In genomic region chr5:94992325-94992724, GRCh38 we compare ENCODE assay signal across 21 cellular contexts.
DNase-seq lines count a peak whose midpoint lies in the region; ATAC-seq, FAIRE-seq and TF ChIP-seq lines count a peak whose summit lies in the region.
"Had no signal": no experiment of that assay in that cellular context is flagged by ENCODE, and none has a peak within 500 bp of the region (broad histone marks: within the 10 kb centered on the region; RNA-seq: fewer than 3 reads in every experiment).

No MANE protein-coding gene starts in this region.

- H3K4me3 ChIP-seq in right cardiac atrium (ENCODE audit: low read length) = no peak overlapping the region
- H3K4me3 ChIP-seq: GM23248, mucosa of descending colon, suprapubic skin had no signal

- DNase-seq in GM18507 (ENCODE audit: extremely low spot score, insufficient read length, low read depth) (peak; percentile 5), GM20000 (ENCODE audit: low spot score) (peak; percentile 16), cerebellar cortex (ENCODE audit: low spot score) (peak; percentile 32), hippocampal formation (lab: John Stamatoyannopoulos, UW) (no peak), right cardiac atrium (no peak)
- DNase-seq in activated naive CD4-positive, alpha-beta T cell treated with anti-CD3 and anti-CD28 coated beads, Interleukin-2, amount 50 U/mL, for 16 hours = no peak
- DNase-seq: activated CD8-positive, alpha-beta T cell treated with anti-CD3 and anti-CD28 coated beads, Interleukin-2, amount 10 ng/mL, durations not matched to agents 7 days and 5 days; Caco-2; GM23248; left colon; mucosa of descending colon; NCI-H187; NCI-H526; nucleus accumbens; stimulated activated CD4-positive, alpha-beta T cell treated with anti-CD3 and anti-CD28 coated beads, Interleukin-2, amount 100 ng/mL, for 24 hours had no signal

- intact Hi-C loops in right cardiac atrium (cut with DNase I) = no loop called here

- H3K27ac ChIP-seq in right cardiac atrium (ENCODE audit: low read length) = no peak overlapping the region
- H3K27ac ChIP-seq: GM23248, suprapubic skin had no signal

- TF ChIP-seq CTCF in GM20000 (IDR thresholded peaks at IDR 0.05; ENCODE audit: extremely low read depth, missing control alignments) = no peak

- no peaks in the 10 kb centered on the region for H3K4me1 ChIP-seq in right cardiac atrium (ENCODE audit: control insufficient read depth, insufficient read depth, low read length)
- H3K4me1 ChIP-seq: suprapubic skin had no signal

- no peaks in the 10 kb centered on the region for H3K27me3 ChIP-seq in right cardiac atrium (ENCODE audit: control insufficient read depth, insufficient read depth)
- H3K27me3 ChIP-seq: suprapubic skin had no signal

- 70% methylated on average over 2 of the region's 2 CpGs for WGBS in right cardiac atrium

- ATAC-seq in HG02973 (IDR thresholded peaks at IDR 0.05; ENCODE audit: unreplicated experiment) (peak; percentile 48), right cardiac atrium (no peak), GM18517 (IDR thresholded peaks at IDR 0.05; ENCODE audit: unreplicated experiment) (no peak)
- ATAC-seq: activated CD8-positive, alpha-beta T cell treated with anti-CD3 and anti-CD28 coated beads, Interleukin-2, amount 10 ng/mL, durations not matched to agents 7 days and 5 days; activated T-helper 17 cell treated with anti-CD3 and anti-CD28 coated beads, Interleukin-2, amount 50 U/mL, for 72 hours; left colon; mucosa of descending colon; Panc1; sciatic nerve had no signal

- H3K9me3 ChIP-seq in right cardiac atrium (ENCODE audit: control insufficient read depth, low read length) = no peaks in the 10 kb centered on the region
- H3K9me3 ChIP-seq: Caco-2, mucosa of descending colon, suprapubic skin had no signal

- FAIRE-seq in GM18507 (lab: Jason Lieb, UNC) = peak; percentile 87

Comparison
In these comparisons a context has a peak if more than half of its experiments do, and no peak if none do; other contexts are left out.
1. DNase-seq: peak in GM18507 (single experiment), GM20000 (single experiment) and cerebellar cortex (single experiment); none in hippocampal formation (0 of 2), activated naive CD4-positive, alpha-beta T cell treated with anti-CD3 and anti-CD28 coated beads, Interleukin-2, amount 50 U/mL, for 16 hours (single experiment) and right cardiac atrium (0 of 3).